Comparison of ENCODE assay signal across 26 cellular contexts in the genomic region with DNA sequence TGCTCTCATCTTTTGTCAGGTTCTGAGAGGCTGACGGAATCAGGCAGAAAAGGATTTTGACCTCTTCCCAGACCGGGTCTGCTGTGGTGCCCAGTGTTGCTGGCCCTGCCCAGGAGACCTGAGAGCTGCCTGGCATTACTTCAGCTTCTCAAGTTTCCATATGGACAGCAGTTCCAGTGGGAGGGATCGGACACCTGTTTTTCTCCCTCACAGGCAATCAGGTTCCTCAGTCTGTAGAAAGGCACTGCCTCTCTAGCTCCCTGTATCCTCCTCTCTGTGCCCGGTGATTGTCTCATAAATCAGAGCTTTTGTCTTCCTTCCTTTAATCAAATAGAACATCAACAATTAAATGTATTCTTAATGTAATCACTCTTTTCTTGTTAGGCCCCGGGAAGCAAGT.
DNase-seq lines count a peak whose midpoint lies in the region; ATAC-seq and TF ChIP-seq lines count a peak whose summit lies in the region.
"Had no signal": no experiment of that assay in that cellular context is flagged by ENCODE, and none has a peak within 500 bp of the region (broad histone marks: within the 10 kb centered on the region; RNA-seq: fewer than 3 reads in every experiment).

No MANE protein-coding gene starts in this region.

- H3K27ac ChIP-seq in left ventricle myocardium inferior (replicated peaks) (peak overlapping the region; percentile 78), right atrium auricular region (no peak overlapping the region), PC-9 (no peak overlapping the region)
- H3K27ac ChIP-seq: gastroesophageal sphincter, HL-60 had no signal

- H3K9me2 ChIP-seq in PC-9 (ENCODE audit: insufficient read depth) = no peaks in the 10 kb centered on the region

- no peaks in the 10 kb centered on the region for H4K20me1 ChIP-seq in PC-9 (ENCODE audit: insufficient read depth)

- H3K27me3 ChIP-seq in left ventricle myocardium inferior (ENCODE audit: low read depth) (no peaks in the 10 kb centered on the region), right atrium auricular region (no peaks in the 10 kb centered on the region), PC-9 (ENCODE audit: insufficient read depth, low read depth) (no peaks in the 10 kb centered on the region)
- H3K27me3 ChIP-seq: BE2C, gastroesophageal sphincter had no signal

- POLR2A ChIA-PET in PC-9 (lab: Charles Lee; ENCODE audit: unreplicated experiment) = no interaction called here

- H3K27me3 Mint-ChIP-seq in brain (no peaks in the 10 kb centered on the region), mesothelial cell of epicardium (ENCODE audit: low read depth) (no peaks in the 10 kb centered on the region)
- H3K27me3 Mint-ChIP-seq: activated naive CD8-positive, alpha-beta T cell treated with anti-CD3 and anti-CD28 coated beads, Interleukin-2, amount 10 ng/mL, durations not matched to agents 7 days and 5 days; naive thymus-derived CD8-positive, alpha-beta T cell had no signal

- H3K4me3 Mint-ChIP-seq in brain (no peak overlapping the region), mesothelial cell of epicardium (no peak overlapping the region)
- H3K4me3 Mint-ChIP-seq: activated naive CD8-positive, alpha-beta T cell treated with anti-CD3 and anti-CD28 coated beads, Interleukin-2, amount 10 ng/mL, durations not matched to agents 7 days and 5 days; HFFc6; immature natural killer cell; naive thymus-derived CD8-positive, alpha-beta T cell had no signal

- peaks cover 33% of the 10 kb centered on the region for H3K4me1 ChIP-seq in left ventricle myocardium inferior
- peaks cover 0 to 5% of the 10 kb centered on the region in 2 donors for H3K4me1 ChIP-seq in right atrium auricular region
- H3K4me1 ChIP-seq in PC-9 (replicated peaks; ENCODE audit: insufficient read depth) = no peaks in the 10 kb centered on the region

- no TSS peak for BruUV-seq in PC-9 (replicated peaks; lab: Mats Ljungman, UMichigan)

- H3K4me1 Mint-ChIP-seq in brain (peaks cover 60% of the 10 kb centered on the region), mesothelial cell of epicardium (peaks cover 30% of the 10 kb centered on the region)

- H3K27ac Mint-ChIP-seq in brain = peak overlapping the region in 3 of 5 experiments; percentile 48 to 54 (median 50)
- peak overlapping the region; percentile 23 for H3K27ac Mint-ChIP-seq in mesothelial cell of epicardium
- H3K27ac Mint-ChIP-seq: activated naive CD8-positive, alpha-beta T cell treated with anti-CD3 and anti-CD28 coated beads, Interleukin-2, amount 10 ng/mL, durations not matched to agents 7 days and 5 days; HFFc6; immature natural killer cell; naive thymus-derived CD8-positive, alpha-beta T cell had no signal

- DNase-seq in left ventricle myocardium inferior = no peak
- DNase-seq in right atrium auricular region (ENCODE audit: low spot score) = no peak
- no peak for DNase-seq in mesothelial cell of epicardium (ENCODE audit: low spot score in 2 of 2, unreplicated experiment in 2 of 2)
- no peak for DNase-seq in PC-9
- DNase-seq in activated CD8-positive, alpha-beta memory T cell treated with anti-CD3 and anti-CD28 coated beads for 24 hours = no peak
- no peak for DNase-seq in GM20000 (ENCODE audit: low spot score)
- DNase-seq: activated CD4-positive, alpha-beta T cell treated with anti-CD3 and anti-CD28 coated beads for 4 hours; activated gamma-delta T cell; activated naive CD8-positive, alpha-beta T cell treated with anti-CD3 and anti-CD28 coated beads, Interleukin-2, amount 10 ng/mL, durations not matched to agents 7 days and 5 days; activated T-cell treated with anti-CD3 and anti-CD28 coated beads, Interleukin-2, amount 50 U/mL, for 1 hour; BE2C; central memory CD4-positive, alpha-beta T cell; DMS79 treated with DMSO at 0.1 percent for 48 hours; HFFc6; hippocampal formation; immature natural killer cell; naive thymus-derived CD8-positive, alpha-beta T cell; NCI-H187; Right ventricle myocardium superior; stimulated activated CD4-positive, alpha-beta T cell treated with anti-CD3 and anti-CD28 coated beads, Interleukin-4, amount 100 ng/mL, for 1 hour; trophoblast cell had no signal

- H3K36me3 ChIP-seq in left ventricle myocardium inferior = peaks cover 3% of the 10 kb centered on the region
- H3K36me3 ChIP-seq in right atrium auricular region = no peaks in the 10 kb centered on the region
- H3K36me3 ChIP-seq in PC-9 (ENCODE audit: low read depth) = no peaks in the 10 kb centered on the region
- H3K36me3 ChIP-seq: BE2C, gastroesophageal sphincter had no signal

- intact Hi-C loops in left ventricle myocardium inferior (cut with micrococcal nuclease) (no loop called here), PC-9 (cut with micrococcal nuclease; ENCODE audit: unreplicated experiment) (no loop called here)

- H3K9me3 ChIP-seq in left ventricle myocardium inferior (replicated peaks) = no peaks in the 10 kb centered on the region
- H3K9me3 ChIP-seq in right atrium auricular region = no peaks in the 10 kb centered on the region
- H3K9me3 ChIP-seq in PC-9 (ENCODE audit: insufficient read depth, low read depth) = no peaks in the 10 kb centered on the region
- H3K9me3 ChIP-seq: BE2C, gastroesophageal sphincter had no signal

- no peaks in the 10 kb centered on the region for H3K9me3 Mint-ChIP-seq in brain
- peaks cover 5% of the 10 kb centered on the region for H3K9me3 Mint-ChIP-seq in mesothelial cell of epicardium
- H3K9me3 Mint-ChIP-seq: activated naive CD8-positive, alpha-beta T cell treated with anti-CD3 and anti-CD28 coated beads, Interleukin-2, amount 10 ng/mL, durations not matched to agents 7 days and 5 days; HFFc6; immature natural killer cell had no signal

- no peak overlapping the region for H2AFZ ChIP-seq in PC-9

- no peak for ATAC-seq in HG03039 (IDR thresholded peaks at IDR 0.05; ENCODE audit: unreplicated experiment)
- ATAC-seq: gastroesophageal sphincter; left lobe of liver; naive thymus-derived CD8-positive, alpha-beta T cell had no signal

- TF ChIP-seq CTCF in left ventricle myocardium inferior (IDR thresholded peaks at IDR 0.05; ENCODE audit: borderline replicate concordance) (no peak), right atrium auricular region (IDR thresholded peaks at IDR 0.05) (no peak), brain (conservative IDR thresholded peaks at IDR 0.05) (no peak), mesothelial cell of epicardium (IDR thresholded peaks at IDR 0.05; ENCODE audit: unreplicated experiment) (no peak), PC-9 (conservative IDR thresholded peaks at IDR 0.05) (no peak), GM20000 (IDR thresholded peaks at IDR 0.05; ENCODE audit: extremely low read depth, missing control alignments) (no peak)

- no peaks in the 10 kb centered on the region for H3K79me2 ChIP-seq in PC-9 (ENCODE audit: low read depth)

- H3K36me3 Mint-ChIP-seq in brain (no peaks in the 10 kb centered on the region), mesothelial cell of epicardium (no peaks in the 10 kb centered on the region)
- H3K36me3 Mint-ChIP-seq: activated naive CD8-positive, alpha-beta T cell treated with anti-CD3 and anti-CD28 coated beads, Interleukin-2, amount 10 ng/mL, durations not matched to agents 7 days and 5 days had no signal

- H3F3A ChIP-seq in PC-9 (ENCODE audit: insufficient read depth, low read depth) = no peaks in the 10 kb centered on the region

- H3K4me2 ChIP-seq in PC-9 = no peak overlapping the region

- H3K4me3 ChIP-seq in left ventricle myocardium inferior (no peak overlapping the region), right atrium auricular region (no peak overlapping the region), PC-9 (no peak overlapping the region)
- H3K4me3 ChIP-seq: gastroesophageal sphincter had no signal

- CTCF ChIA-PET in PC-9 (lab: Charles Lee) = no interaction called here
